ENCODE assay signal across 19 cellular contexts in the genomic region with DNA sequence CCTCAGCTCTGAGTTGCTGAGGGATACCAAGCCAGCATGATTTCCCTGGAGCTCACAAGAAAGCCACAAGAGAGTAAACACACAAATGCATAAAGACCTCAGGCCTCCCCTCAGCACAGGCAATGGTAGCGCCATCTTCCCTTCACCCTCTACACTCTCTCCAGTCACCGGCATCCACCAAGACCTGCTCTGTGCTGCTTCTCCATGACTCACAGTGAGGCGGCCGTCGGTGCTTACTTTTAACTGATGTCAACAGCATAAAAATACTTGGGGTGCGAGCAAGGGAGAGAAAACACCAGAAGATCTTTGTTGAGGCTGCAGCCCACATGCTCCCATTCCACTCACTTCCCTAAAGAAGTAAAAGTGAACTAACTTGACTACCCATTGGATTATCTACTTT. TPM values are rescaled to one million over a fixed set of nuclear protein-coding genes. Genes with fewer than 3 reads are reported as not detected.
DNase-seq lines count a peak whose midpoint lies in the region; ATAC-seq and TF ChIP-seq lines count a peak whose summit lies in the region.
"Had no signal": no experiment of that assay in that cellular context is flagged by ENCODE, and none has a peak within 500 bp of the region (broad histone marks: within the 10 kb centered on the region; RNA-seq: fewer than 3 reads in every experiment).

No MANE protein-coding gene starts in this region.

- H3K27ac ChIP-seq in HEK293 (ENCODE audit: extremely low read depth, low read depth, low read length): no peak overlapping the region
- no peak overlapping the region for H3K27ac ChIP-seq in PC-3 (ENCODE audit: low read length)
- H3K27ac ChIP-seq in ascending aorta: no peak overlapping the region
- no peak overlapping the region for H3K27ac ChIP-seq in breast epithelium

- peak; percentile 78 for ATAC-seq in PC-3
- ATAC-seq: HCT116 had no signal

- TF ChIP-seq POLR2A in breast epithelium (IDR thresholded peaks at IDR 0.05): no peak

- H3K9ac ChIP-seq in PC-3 (ENCODE audit: low read length): no peak overlapping the region

- POLR2A ChIA-PET in HEK293 (lab: Yijun Ruan, JAX) (interaction anchor here (1.1 kb wide), 1 partner anchor 9 kb away, joined by 3 read pairs; no protein-coding TSS in a partner anchor), PC-3 (lab: Charles Lee; ENCODE audit: unreplicated experiment) (no interaction called here)

- H2AFZ ChIP-seq in PC-3 (ENCODE audit: low read length): no peak overlapping the region

- no peaks in the 10 kb centered on the region for H4K20me1 ChIP-seq in PC-3 (ENCODE audit: low read length)

- H3K27me3 ChIP-seq in PC-3 (ENCODE audit: low read length) (no peaks in the 10 kb centered on the region), ascending aorta (no peaks in the 10 kb centered on the region), breast epithelium (no peaks in the 10 kb centered on the region)

- no peak overlapping the region for H3K4me3 ChIP-seq in HEK293 (ENCODE audit: low read depth, low read length)
- no peak overlapping the region for H3K4me3 ChIP-seq in PC-3 (ENCODE audit: low read length)
- H3K4me3 ChIP-seq in ascending aorta: no peak overlapping the region
- H3K4me3 ChIP-seq in breast epithelium: no peak overlapping the region

- no peak for TF ChIP-seq CTCF in HEK293 (tag by site-specific recombination; IDR thresholded peaks at IDR 0.05)
- TF ChIP-seq CTCF in PC-3 (conservative IDR thresholded peaks at IDR 0.05; ENCODE audit: low read depth, low read length): no peak
- TF ChIP-seq CTCF in ascending aorta (IDR thresholded peaks at IDR 0.05): no peak
- TF ChIP-seq CTCF in breast epithelium (IDR thresholded peaks at IDR 0.05): no peak

- H3K9me2 ChIP-seq in PC-3 (replicated peaks; ENCODE audit: low read length): no peaks in the 10 kb centered on the region

- H3K9me3 ChIP-seq in HEK293 (ENCODE audit: control insufficient read depth, insufficient read depth, low read depth, low read length) (no peaks in the 10 kb centered on the region), PC-3 (ENCODE audit: low read length) (no peaks in the 10 kb centered on the region), ascending aorta (peaks cover 0 to 3% of the 10 kb centered on the region in 2 donors), breast epithelium (no peaks in the 10 kb centered on the region)

- intact Hi-C loops in PC-3 (cut with micrococcal nuclease): no loop called here
- intact Hi-C loops in ascending aorta (cut with DNase I): no loop called here
- intact Hi-C loops in breast epithelium (cut with DNase I; ENCODE audit: low total_unique reads): no loop called here

- BruUV-seq in PC-3 (replicated peaks; lab: Mats Ljungman, UMichigan): no TSS peak

- H3K79me2 ChIP-seq in PC-3 (ENCODE audit: low read length): no peaks in the 10 kb centered on the region

- H3F3A ChIP-seq in PC-3 (ENCODE audit: low read length, unreplicated experiment): no peaks in the 10 kb centered on the region

- DNase-seq in PC-3 (peak; percentile 37), kidney tubule cell (ENCODE audit: low spot score) (peak; percentile 72), ascending aorta (ENCODE audit: low spot score in 2 of 2) (no peak), NCI-H1436 treated with DMSO at 0.1 percent for 48 hours (lab: John Stamatoyannopoulos, UW) (no peak), NCI-H510A (lab: John Stamatoyannopoulos, UW) (no peak), breast epithelium (ENCODE audit: low spot score in 2 of 2) (no peak)
- DNase-seq: C1 segment of cervical spinal cord; Calu3; CD4-positive, alpha-beta memory T cell; COR-L47; DMS53; DMS79 treated with DMSO at 0.1 percent for 48 hours; GOT3; H9; HFFc6 had no signal

- no peaks in the 10 kb centered on the region for H3K36me3 ChIP-seq in HEK293 (ENCODE audit: control insufficient read depth in 2 of 2, insufficient read depth in 1 of 2, low read length in 2 of 2)
- no peaks in the 10 kb centered on the region for H3K36me3 ChIP-seq in PC-3 (ENCODE audit: low read depth, low read length)
- H3K36me3 ChIP-seq in ascending aorta: no peaks in the 10 kb centered on the region
- H3K36me3 ChIP-seq in breast epithelium: no peaks in the 10 kb centered on the region

- CTCF ChIA-PET in HEK293 (lab: Yijun Ruan, JAX) (no interaction called here), PC-3 (lab: Charles Lee) (no interaction called here)

- peaks cover 51% of the 10 kb centered on the region for H3K4me1 ChIP-seq in HEK293 (ENCODE audit: control insufficient read depth, insufficient read depth, low read length)
- 0 out of 2 replicates have a peak, but pooled peaks cover 4% of the 10 kb centered on the region for H3K4me1 ChIP-seq in PC-3 (ENCODE audit: insufficient read depth, low read length)
- no peaks in the 10 kb centered on the region for H3K4me1 ChIP-seq in ascending aorta
- H3K4me1 ChIP-seq in breast epithelium: no peaks in the 10 kb centered on the region

- H3K4me2 ChIP-seq in PC-3 (ENCODE audit: low read length): no peak overlapping the region

TF ChIP-seq in HEK293, 187 proteins besides CTCF, POLR2A, EP300 and RAD21:
- TF ChIP-seq ZNF621 (tag by site-specific recombination; IDR thresholded peaks at IDR 0.05) (no peak), ZNF239 (tag by site-specific recombination; IDR thresholded peaks at IDR 0.05) (no peak), PRDM1 (tag by site-specific recombination; IDR thresholded peaks at IDR 0.05) (0 out of 2 replicates have a peak, but pooled peaks have one; percentile 11), ZNF175 (tag by site-specific recombination; IDR thresholded peaks at IDR 0.05) (no peak), ZNF132 (tag by site-specific recombination; IDR thresholded peaks at IDR 0.05; ENCODE audit: borderline replicate concordance) (no peak), ZNF266 (tag by site-specific recombination; IDR thresholded peaks at IDR 0.05; ENCODE audit: low read depth) (no peak), ZNF169 (tag by site-specific recombination; IDR thresholded peaks at IDR 0.05) (no peak), ZNF146 (tag by site-specific recombination; IDR thresholded peaks at IDR 0.05) (no peak), KLF7 (tag by site-specific recombination; IDR thresholded peaks at IDR 0.05; ENCODE audit: borderline replicate concordance) (no peak), ZNF121 (tag by site-specific recombination; IDR thresholded peaks at IDR 0.05) (no peak), ZNF664 (tag by site-specific recombination; IDR thresholded peaks at IDR 0.05) (no peak), ZSCAN23 (tag by site-specific recombination; IDR thresholded peaks at IDR 0.05) (no peak), ZNF555 (tag by site-specific recombination; conservative IDR thresholded peaks at IDR 0.05) (no peak)
- TF ChIP-seq, protein P1, sequence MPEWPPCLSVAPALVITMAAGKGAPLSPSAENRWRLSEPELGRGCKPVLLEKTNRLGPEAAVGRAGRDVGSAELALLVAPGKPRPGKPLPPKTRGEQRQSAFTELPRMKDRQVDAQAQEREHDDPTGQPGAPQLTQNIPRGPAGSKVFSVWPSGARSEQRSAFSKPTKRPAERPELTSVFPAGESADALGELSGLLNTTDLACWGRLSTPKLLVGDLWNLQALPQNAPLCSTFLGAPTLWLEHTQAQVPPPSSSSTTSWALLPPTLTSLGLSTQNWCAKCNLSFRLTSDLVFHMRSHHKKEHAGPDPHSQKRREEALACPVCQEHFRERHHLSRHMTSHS (tag by site-specific recombination; IDR thresholded peaks at IDR 0.05): no peak
- TF ChIP-seq, protein P2, sequence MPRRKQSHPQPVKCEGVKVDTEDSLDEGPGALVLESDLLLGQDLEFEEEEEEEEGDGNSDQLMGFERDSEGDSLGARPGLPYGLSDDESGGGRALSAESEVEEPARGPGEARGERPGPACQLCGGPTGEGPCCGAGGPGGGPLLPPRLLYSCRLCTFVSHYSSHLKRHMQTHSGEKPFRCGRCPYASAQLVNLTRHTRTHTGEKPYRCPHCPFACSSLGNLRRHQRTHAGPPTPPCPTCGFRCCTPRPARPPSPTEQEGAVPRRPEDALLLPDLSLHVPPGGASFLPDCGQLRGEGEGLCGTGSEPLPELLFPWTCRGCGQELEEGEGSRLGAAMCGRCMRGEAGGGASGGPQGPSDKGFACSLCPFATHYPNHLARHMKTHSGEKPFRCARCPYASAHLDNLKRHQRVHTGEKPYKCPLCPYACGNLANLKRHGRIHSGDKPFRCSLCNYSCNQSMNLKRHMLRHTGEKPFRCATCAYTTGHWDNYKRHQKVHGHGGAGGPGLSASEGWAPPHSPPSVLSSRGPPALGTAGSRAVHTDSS (tag by site-specific recombination; IDR thresholded peaks at IDR 0.05): no peak
- TF ChIP-seq, protein P3, sequence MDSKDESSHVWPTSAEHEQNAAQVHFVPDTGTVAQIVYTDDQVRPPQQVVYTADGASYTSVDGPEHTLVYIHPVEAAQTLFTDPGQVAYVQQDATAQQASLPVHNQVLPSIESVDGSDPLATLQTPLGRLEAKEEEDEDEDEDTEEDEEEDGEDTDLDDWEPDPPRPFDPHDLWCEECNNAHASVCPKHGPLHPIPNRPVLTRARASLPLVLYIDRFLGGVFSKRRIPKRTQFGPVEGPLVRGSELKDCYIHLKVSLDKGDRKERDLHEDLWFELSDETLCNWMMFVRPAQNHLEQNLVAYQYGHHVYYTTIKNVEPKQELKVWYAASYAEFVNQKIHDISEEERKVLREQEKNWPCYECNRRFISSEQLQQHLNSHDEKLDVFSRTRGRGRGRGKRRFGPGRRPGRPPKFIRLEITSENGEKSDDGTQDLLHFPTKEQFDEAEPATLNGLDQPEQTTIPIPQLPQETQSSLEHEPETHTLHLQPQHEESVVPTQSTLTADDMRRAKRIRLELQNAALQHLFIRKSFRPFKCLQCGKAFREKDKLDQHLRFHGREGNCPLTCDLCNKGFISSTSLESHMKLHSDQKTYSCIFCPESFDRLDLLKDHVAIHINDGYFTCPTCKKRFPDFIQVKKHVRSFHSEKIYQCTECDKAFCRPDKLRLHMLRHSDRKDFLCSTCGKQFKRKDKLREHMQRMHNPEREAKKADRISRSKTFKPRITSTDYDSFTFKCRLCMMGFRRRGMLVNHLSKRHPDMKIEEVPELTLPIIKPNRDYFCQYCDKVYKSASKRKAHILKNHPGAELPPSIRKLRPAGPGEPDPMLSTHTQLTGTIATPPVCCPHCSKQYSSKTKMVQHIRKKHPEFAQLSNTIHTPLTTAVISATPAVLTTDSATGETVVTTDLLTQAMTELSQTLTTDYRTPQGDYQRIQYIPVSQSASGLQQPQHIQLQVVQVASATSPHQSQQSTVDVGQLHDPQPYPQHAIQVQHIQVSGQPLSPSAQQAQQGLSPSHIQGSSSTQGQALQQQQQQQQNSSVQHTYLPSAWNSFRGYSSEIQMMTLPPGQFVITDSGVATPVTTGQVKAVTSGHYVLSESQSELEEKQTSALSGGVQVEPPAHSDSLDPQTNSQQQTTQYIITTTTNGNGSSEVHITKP (tag by site-specific recombination; IDR thresholded peaks at IDR 0.05): peak; percentile 22; the same call in 1 of the 2 replicates

RNA-seq across cellular contexts. Expression of a gene that starts 46.7 kb away (rescaled TPM):
- total RNA-seq in PC-3 (2014; rRNA removed): 0.47 and 0.63 TPM in 2 replicates
- total RNA-seq in ascending aorta: not detected
- 10 to 100 TPM in 2 of 3 donors, 1 to 10 TPM in 1; 7.8 to 23.0 (median 19.7) TPM for total RNA-seq in breast epithelium
- total RNA-seq: A172, A673, HFFc6 had no signal

Comparison
In these comparisons a context has a peak if more than half of its experiments do, and no peak if none do; other contexts are left out.
1. DNase-seq: peak in PC-3 (single experiment) and kidney tubule cell (single experiment); none in ascending aorta (0 of 2), NCI-H1436 treated with DMSO at 0.1 percent for 48 hours (single experiment), NCI-H510A (single experiment) and breast epithelium (0 of 2).